ENCODE assay signal across 24 cellular contexts in the genomic region with DNA sequence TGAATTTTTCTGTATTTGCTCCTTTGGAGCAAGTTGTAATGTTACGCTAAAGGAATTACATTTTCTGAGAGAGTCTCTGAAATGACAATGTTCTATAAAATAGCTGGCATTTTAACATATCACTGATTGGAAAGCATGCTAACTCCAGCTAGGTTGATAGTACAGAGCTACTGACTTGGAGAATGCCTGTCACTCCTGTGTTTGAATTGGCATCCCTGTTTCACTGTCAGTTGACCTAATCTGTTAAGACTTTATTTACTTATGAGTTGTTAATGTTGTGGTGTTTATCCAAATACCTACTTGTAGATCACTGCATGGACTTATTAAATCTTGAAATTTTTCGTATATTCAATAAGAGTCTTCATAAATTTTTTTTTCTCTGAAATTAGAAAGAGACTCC. TPM values are rescaled to one million over a fixed set of nuclear protein-coding genes. Genes with fewer than 3 reads are reported as not detected.
A peak's percentile ranks its signal among the peaks of the same experiment; 100 is the strongest.
DNase-seq lines count a peak whose midpoint lies in the region; ATAC-seq and TF ChIP-seq lines count a peak whose summit lies in the region.
"Had no signal": no experiment of that assay in that cellular context is flagged by ENCODE, and none has a peak within 500 bp of the region (broad histone marks: within the 10 kb centered on the region; RNA-seq: fewer than 3 reads in every experiment).

No MANE protein-coding gene starts in this region.

- BruUV-seq in IMR-90 (replicated peaks; lab: Mats Ljungman, UMichigan): no TSS peak

- no peak overlapping the region for H2BK20ac ChIP-seq in IMR-90 (ENCODE audit: low read depth, low read length)

- 0 out of 2 replicates have a peak, but pooled peaks cover 6% of the 10 kb centered on the region for H3K9me1 ChIP-seq in IMR-90 (ENCODE audit: insufficient read depth, low read length)

- H3K4me3 Mint-ChIP-seq in activated T-cell treated with anti-CD3 and anti-CD28 coated beads, Interleukin-2, amount 50 U/mL, for 72 hours: no peak overlapping the region
- no peak overlapping the region for H3K4me3 Mint-ChIP-seq in central memory CD8-positive, alpha-beta T cell
- H3K4me3 Mint-ChIP-seq: CD14-positive monocyte; CD4-positive, alpha-beta T cell; CD8-positive, alpha-beta memory T cell; HFFc6 had no signal

- no peak overlapping the region for H4K8ac ChIP-seq in IMR-90 (ENCODE audit: low read depth in 2 of 2, low read length in 2 of 2)

- CTCF ChIA-PET in IMR-90 (lab: Yijun Ruan, JAX): interaction anchor here (1.8 kb wide), 1 partner anchor 11 kb away, joined by 9 read pairs; no protein-coding TSS in a partner anchor

- ATAC-seq in activated T-cell treated with anti-CD3 and anti-CD28 coated beads, Interleukin-2, amount 50 U/mL, for 72 hours (replicated peaks in 1 of 2): no peak
- ATAC-seq in IMR-90 (ENCODE audit: low read depth) (no peak), right lobe of liver (peak; percentile 56 to 88 (median 64))
- ATAC-seq in central memory CD8-positive, alpha-beta T cell (replicated peaks; ENCODE audit: extremely low read depth, poor library complexity, severe bottlenecking): no peak
- ATAC-seq: GM12878 had no signal

- no peak overlapping the region for H2AK9ac ChIP-seq in IMR-90 (replicated peaks; ENCODE audit: low read depth, low read length, poor library complexity)

- H3K14ac ChIP-seq in IMR-90 (replicated peaks; ENCODE audit: low read depth, low read length): no peak overlapping the region

- no peaks in the 10 kb centered on the region for H3K9me3 Mint-ChIP-seq in activated T-cell treated with anti-CD3 and anti-CD28 coated beads, Interleukin-2, amount 50 U/mL, for 72 hours
- no peaks in the 10 kb centered on the region for H3K9me3 Mint-ChIP-seq in central memory CD8-positive, alpha-beta T cell
- H3K9me3 Mint-ChIP-seq: CD14-positive monocyte; CD4-positive, alpha-beta T cell; CD8-positive, alpha-beta memory T cell; HFFc6 had no signal

- H2BK120ac ChIP-seq in IMR-90 (ENCODE audit: low read depth, low read length): no peak overlapping the region

- H4K91ac ChIP-seq in IMR-90 (ENCODE audit: insufficient read depth, low read depth, low read length): no peak overlapping the region

- TF ChIP-seq CTCF in IMR-90 (conservative IDR thresholded peaks at IDR 0.05; ENCODE audit: low read depth, low read length) (no peak), right lobe of liver (IDR thresholded peaks at IDR 0.05) (no peak)

- WGBS in IMR-90 (ENCODE audit: extremely low coverage in 2 of 2, insufficient read length in 1 of 2), 2 experiments: no CpG with 5 or more reads among the region's 2 CpGs
- 40% methylated on average over 2 of the region's 2 CpGs for WGBS in right lobe of liver (ENCODE audit: insufficient coverage, low coverage, low lambda C conversion rate, missing lambda C conversion rate)

- H3K4me3 ChIP-seq in IMR-90 (ENCODE audit: insufficient read depth, low read depth, low read length): no peak overlapping the region
- H3K4me3 ChIP-seq in right lobe of liver: no peak overlapping the region
- H3K4me3 ChIP-seq: BLaER1 treated with 17β-estradiol and CSF1 and Interleukin-3, amounts not matched to agents 10 nM and 100 nM; GM12878; GM23248; HAP-1 had no signal

- no peaks in the 10 kb centered on the region for H3K27me3 ChIP-seq in IMR-90 (ENCODE audit: control insufficient read depth, insufficient read depth, low read length)
- no peaks in the 10 kb centered on the region for H3K27me3 ChIP-seq in right lobe of liver
- H3K27me3 ChIP-seq: BE2C; BLaER1 treated with 17β-estradiol and CSF1 and Interleukin-3, amounts not matched to agents 10 nM and 100 nM had no signal

- no peak overlapping the region for H3K4ac ChIP-seq in IMR-90 (ENCODE audit: low read depth, low read length)

- DNase-seq in activated T-cell treated with anti-CD3 and anti-CD28 coated beads, Interleukin-2, amount 50 U/mL, for 72 hours: no peak
- no peak for DNase-seq in activated T-cell treated with anti-CD3 and anti-CD28 coated beads for 4 hours
- DNase-seq in IMR-90: no peak
- DNase-seq in central memory CD8-positive, alpha-beta T cell (ENCODE audit: low spot score in 2 of 2): no peak
- no peak for DNase-seq in right lobe of liver
- DNase-seq in stimulated activated CD4-positive, alpha-beta T cell treated with anti-CD3 and anti-CD28 coated beads, Interleukin-4, amount 100 ng/mL, for 1 hour: no peak
- no peak for DNase-seq in NCI-H1048 (lab: John Stamatoyannopoulos, UW)
- DNase-seq in central memory CD4-positive, alpha-beta T cell: no peak
- DNase-seq: ACHN; AML-193; BE2C; CD4-positive, alpha-beta T cell; CD8-positive, alpha-beta memory T cell; DMS 273 treated with DMSO at 0.1 percent for 48 hours; DMS79; EL; GDM1; GM23248; HFFc6 had no signal

- H3K36me3 ChIP-seq in IMR-90 (ENCODE audit: control insufficient read depth, insufficient read depth, low read length) (peaks cover 27% of the 10 kb centered on the region), right lobe of liver (peaks cover 5 to 49% (median 15%) of the 10 kb centered on the region in 4 donors)

- peaks cover 8 to 18% of the 10 kb centered on the region in 2 experiments for H3K79me1 ChIP-seq in IMR-90 (ENCODE audit: low read depth in 1 of 2, low read length in 2 of 2)

- dilution Hi-C loops in IMR-90 (cut with HindIII; ENCODE audit: low sequenced_read_pairs, unreplicated experiment): no loop called here

- peak overlapping the region; percentile 79 for H3K27ac Mint-ChIP-seq in activated T-cell treated with anti-CD3 and anti-CD28 coated beads, Interleukin-2, amount 50 U/mL, for 72 hours
- peak overlapping the region; percentile 78 for H3K27ac Mint-ChIP-seq in central memory CD8-positive, alpha-beta T cell (ENCODE audit: low read depth)
- H3K27ac Mint-ChIP-seq: CD4-positive, alpha-beta T cell; CD8-positive, alpha-beta memory T cell; HFFc6 had no signal

- no peak for TF ChIP-seq RAD21 in IMR-90 (IDR thresholded peaks at IDR 0.05; ENCODE audit: low read length)

- no peak overlapping the region for H3K56ac ChIP-seq in IMR-90 (ENCODE audit: extremely low read depth, insufficient read depth, low read length)

- H3K36me3 Mint-ChIP-seq in activated T-cell treated with anti-CD3 and anti-CD28 coated beads, Interleukin-2, amount 50 U/mL, for 72 hours (ENCODE audit: insufficient read depth in 2 of 2): peaks cover 0 to 11% of the 10 kb centered on the region in 2 donors
- H3K36me3 Mint-ChIP-seq in central memory CD8-positive, alpha-beta T cell (ENCODE audit: insufficient read depth): peaks cover 43% of the 10 kb centered on the region

- no peaks in the 10 kb centered on the region for H3K27me3 Mint-ChIP-seq in activated T-cell treated with anti-CD3 and anti-CD28 coated beads, Interleukin-2, amount 50 U/mL, for 72 hours (ENCODE audit: low read depth)
- H3K27me3 Mint-ChIP-seq in central memory CD8-positive, alpha-beta T cell: no peaks in the 10 kb centered on the region
- H3K27me3 Mint-ChIP-seq: CD4-positive, alpha-beta T cell; CD8-positive, alpha-beta memory T cell had no signal

- H3K27ac ChIP-seq in IMR-90 (ENCODE audit: insufficient read depth, low read length) (no peak overlapping the region), right lobe of liver (no peak overlapping the region)
- H3K27ac ChIP-seq: 22Rv1; BLaER1 treated with 17β-estradiol and CSF1 and Interleukin-3, amounts not matched to agents 10 nM and 100 nM; GM23248 had no signal

- intact Hi-C loops in IMR-90 (cut with micrococcal nuclease) (no loop called here), right lobe of liver (cut with DNase I) (no loop called here)

- no peaks in the 10 kb centered on the region for H4K20me1 ChIP-seq in IMR-90 (ENCODE audit: insufficient read depth, low read length)
- H4K20me1 ChIP-seq: BLaER1 treated with 17β-estradiol and CSF1 and Interleukin-3, amounts not matched to agents 10 nM and 100 nM had no signal

- H2AK5ac ChIP-seq in IMR-90 (ENCODE audit: low read depth, low read length): no peak overlapping the region

- H3K4me2 ChIP-seq in IMR-90 (ENCODE audit: low read depth, low read length): no peak overlapping the region
- H3K4me2 ChIP-seq: BLaER1 treated with 17β-estradiol and CSF1 and Interleukin-3, amounts not matched to agents 10 nM and 100 nM had no signal

- H2BK15ac ChIP-seq in IMR-90 (ENCODE audit: low read depth, low read length): no peak overlapping the region

- no peak overlapping the region for H3K23ac ChIP-seq in IMR-90 (ENCODE audit: low read depth, low read length)

- H3K4me1 ChIP-seq in IMR-90 (ENCODE audit: control insufficient read depth, insufficient read depth, low read length) (peaks cover 5% of the 10 kb centered on the region), right lobe of liver (no peaks in the 10 kb centered on the region)
- H3K4me1 ChIP-seq: BE2C; BLaER1 treated with 17β-estradiol and CSF1 and Interleukin-3, amounts not matched to agents 10 nM and 100 nM; HAP-1 had no signal

- no peak overlapping the region; the same call in 1 of the 2 replicates for H4K5ac ChIP-seq in IMR-90 (ENCODE audit: low read depth, low read length)

- TF ChIP-seq POLR2A in IMR-90 (IDR thresholded peaks at IDR 0.05; ENCODE audit: low read depth, low read length): no peak
- no peak for TF ChIP-seq POLR2A in right lobe of liver (IDR thresholded peaks at IDR 0.05)

- no peak overlapping the region for H2AFZ ChIP-seq in IMR-90 (replicated peaks; ENCODE audit: low read length, poor library complexity)
- H2AFZ ChIP-seq: GM23248 had no signal

- no peak overlapping the region for H3K9ac ChIP-seq in IMR-90 (ENCODE audit: low read depth, low read length)
- H3K9ac ChIP-seq: BLaER1 treated with 17β-estradiol and CSF1 and Interleukin-3, amounts not matched to agents 10 nM and 100 nM; GM23248 had no signal

- H3K4me1 Mint-ChIP-seq in activated T-cell treated with anti-CD3 and anti-CD28 coated beads, Interleukin-2, amount 50 U/mL, for 72 hours (ENCODE audit: low read depth): peaks cover 5% of the 10 kb centered on the region
- peaks cover 6% of the 10 kb centered on the region for H3K4me1 Mint-ChIP-seq in central memory CD8-positive, alpha-beta T cell
- H3K4me1 Mint-ChIP-seq: CD14-positive monocyte had no signal

- H3K9me3 ChIP-seq in IMR-90 (ENCODE audit: control insufficient read depth, insufficient read depth, low read length) (no peaks in the 10 kb centered on the region), right lobe of liver (no peaks in the 10 kb centered on the region)
- H3K9me3 ChIP-seq: BE2C; BLaER1 treated with 17β-estradiol and CSF1 and Interleukin-3, amounts not matched to agents 10 nM and 100 nM; HAP-1 had no signal

- POLR2A ChIA-PET in IMR-90 (lab: Charles Lee; ENCODE audit: unreplicated experiment): no interaction called here

- H3K18ac ChIP-seq in IMR-90 (ENCODE audit: low read depth, low read length): peak overlapping the region; percentile 16; the same call in 1 of the 2 replicates

- in situ Hi-C loops in IMR-90 (cut with MboI; ENCODE audit: low sequenced_read_pairs): no loop called here

- H2BK5ac ChIP-seq in IMR-90 (ENCODE audit: low read depth, low read length, poor library complexity, severe bottlenecking): peak overlapping the region; percentile 70

RNA-seq across cellular contexts. Expression of a gene that starts 33.6 kb away (rescaled TPM):
- 10 to 100 TPM; 11.0 TPM for total RNA-seq in activated T-cell treated with anti-CD3 and anti-CD28 coated beads, Interleukin-2, amount 50 U/mL, for 72 hours
- total RNA-seq in IMR-90 (2012; rRNA removed) (33.3 and 34.2 TPM in 2 replicates), right lobe of liver (10 to 100 TPM in 3 of 6 experiments, 1 to 10 TPM in 3; 7.3 to 12.7 (median 9.7) TPM)
- polyA plus RNA-seq in IMR-90 (2012; rRNA removed): 10.7 and 12.0 TPM in 2 replicates
- polyA plus RNA-seq in IMR-90 (2012; cell fraction: cytosol; rRNA removed): 2.1 and 2.8 TPM in 2 replicates
- polyA plus RNA-seq in IMR-90 (2012; cell fraction: nucleus; rRNA removed; ENCODE audit: low replicate concordance): 3.9 and 35.5 TPM in 2 replicates

RNA-seq across cellular contexts. Expression of a gene that starts 40.1 kb away (rescaled TPM):
- 10 to 100 TPM; 30.2 to 30.8 TPM for total RNA-seq in activated T-cell treated with anti-CD3 and anti-CD28 coated beads, Interleukin-2, amount 50 U/mL, for 72 hours
- total RNA-seq in IMR-90 (2012; rRNA removed) (22.2 and 31.4 TPM in 2 replicates), right lobe of liver (10 to 100 TPM; 10.1 to 12.9 (median 12.2) TPM)
- 19.8 and 28.4 TPM in 2 replicates for polyA plus RNA-seq in IMR-90 (2012; rRNA removed)
- polyA plus RNA-seq in IMR-90 (2012; cell fraction: cytosol; rRNA removed): 4.2 and 8.0 TPM in 2 replicates
- polyA plus RNA-seq in IMR-90 (2012; cell fraction: nucleus; rRNA removed; ENCODE audit: low replicate concordance): 3.5 and 32.9 TPM in 2 replicates

RNA-seq across cellular contexts. Expression of a gene that starts 48.0 kb away (rescaled TPM):
- under 1 TPM; 0.23 to 0.36 TPM for total RNA-seq in activated T-cell treated with anti-CD3 and anti-CD28 coated beads, Interleukin-2, amount 50 U/mL, for 72 hours
- total RNA-seq in IMR-90 (2012; rRNA removed) (30.8 and 33.5 TPM in 2 replicates), right lobe of liver (1 to 10 TPM in 2 of 6 experiments, under 1 TPM in 4; 0.44 to 1.2 (median 0.79) TPM)
- polyA plus RNA-seq in IMR-90 (2012; rRNA removed): 43.3 and 47.9 TPM in 2 replicates
- polyA plus RNA-seq in IMR-90 (2012; cell fraction: cytosol; rRNA removed): 19.6 and 26.2 TPM in 2 replicates
- 11.9 and 45.6 TPM in 2 replicates for polyA plus RNA-seq in IMR-90 (2012; cell fraction: nucleus; rRNA removed; ENCODE audit: low replicate concordance)
- total RNA-seq: CD4-positive, alpha-beta T cell had no signal
- polyA plus RNA-seq: CD14-positive monocyte; CD8-positive, alpha-beta memory T cell had no signal

Comparison
In these comparisons a context has a peak if more than half of its experiments do, and no peak if none do; other contexts are left out.
1. ATAC-seq: peak in right lobe of liver (4 of 4); none in activated T-cell treated with anti-CD3 and anti-CD28 coated beads, Interleukin-2, amount 50 U/mL, for 72 hours (0 of 2), IMR-90 (single experiment) and central memory CD8-positive, alpha-beta T cell (single experiment).
2. RNA of a gene that starts 48.0 kb away (total RNA-seq): 30.8 to 33.5 TPM in IMR-90; 0.44 to 1.2 TPM in right lobe of liver and 0.23 to 0.36 TPM in activated T-cell treated with anti-CD3 and anti-CD28 coated beads, Interleukin-2, amount 50 U/mL, for 72 hours; every median in the first group is over 10 times any median in the second.